ENCODE assay signal across 19 cellular contexts in genomic region chr6:126267621-126268020, GRCh38.
DNase-seq lines count a peak whose midpoint lies in the region; ATAC-seq lines count a peak whose summit lies in the region.
"Had no signal": no experiment of that assay in that cellular context is flagged by ENCODE, and none has a peak within 500 bp of the region (broad histone marks: within the 10 kb centered on the region; RNA-seq: fewer than 3 reads in every experiment).

No MANE protein-coding gene starts in this region.

- H3K36me3 Mint-ChIP-seq in activated CD4-positive, alpha-beta memory T cell treated with anti-CD3 and anti-CD28 coated beads, Interleukin-2, amount 10 ng/mL, durations not matched to agents 7 days and 5 days (ENCODE audit: low read depth) = no peaks in the 10 kb centered on the region

- DNase-seq in NCI-H524 (lab: John Stamatoyannopoulos, UW) (peak; percentile 36 to 87), left kidney (ENCODE audit: low read depth, low spot score) (peak; percentile 57), UCSD-AML1 (lab: John Stamatoyannopoulos, UW; ENCODE audit: unreplicated experiment) (no peak)
- DNase-seq in activated naive CD4-positive, alpha-beta T cell (lab: John Stamatoyannopoulos, UW) = no peak
- no peak for DNase-seq in activated CD4-positive, alpha-beta memory T cell treated with anti-CD3 and anti-CD28 coated beads, Interleukin-2, amount 10 ng/mL, durations not matched to agents 7 days and 5 days
- DNase-seq: activated CD4-positive, alpha-beta T cell treated with anti-CD3 and anti-CD28 coated beads for 36 hours; Calu3; heart left ventricle; KBM-7; kidney glomerular epithelial cell; mucosa of descending colon; NCI-H187 treated with DMSO at 0.1 percent for 48 hours; NCI-H774; ovary; spleen; T-helper 1 cell had no signal

- H3K27me3 Mint-ChIP-seq in activated CD4-positive, alpha-beta memory T cell treated with anti-CD3 and anti-CD28 coated beads, Interleukin-2, amount 10 ng/mL, durations not matched to agents 7 days and 5 days = no peaks in the 10 kb centered on the region
- H3K27me3 Mint-ChIP-seq: activated CD4-positive, alpha-beta T cell treated with anti-CD3 and anti-CD28 coated beads for 36 hours had no signal

- H3K27ac Mint-ChIP-seq in activated CD4-positive, alpha-beta memory T cell treated with anti-CD3 and anti-CD28 coated beads, Interleukin-2, amount 10 ng/mL, durations not matched to agents 7 days and 5 days = no peak overlapping the region
- H3K27ac Mint-ChIP-seq: activated CD4-positive, alpha-beta T cell treated with anti-CD3 and anti-CD28 coated beads for 36 hours had no signal

- no peak overlapping the region for H3K4me3 Mint-ChIP-seq in activated CD4-positive, alpha-beta memory T cell treated with anti-CD3 and anti-CD28 coated beads, Interleukin-2, amount 10 ng/mL, durations not matched to agents 7 days and 5 days
- H3K4me3 Mint-ChIP-seq: activated CD4-positive, alpha-beta T cell treated with anti-CD3 and anti-CD28 coated beads for 36 hours had no signal

- ATAC-seq in GM18519 (IDR thresholded peaks at IDR 0.05; ENCODE audit: low FRiP score, unreplicated experiment) (peak; percentile 3), HG02852 (IDR thresholded peaks at IDR 0.05; ENCODE audit: unreplicated experiment) (peak; percentile 16), HG03280 (IDR thresholded peaks at IDR 0.05; ENCODE audit: unreplicated experiment) (no peak)
- ATAC-seq: activated CD4-positive, alpha-beta T cell treated with anti-CD3 and anti-CD28 coated beads for 36 hours; heart left ventricle had no signal

- H3K4me1 Mint-ChIP-seq in activated CD4-positive, alpha-beta memory T cell treated with anti-CD3 and anti-CD28 coated beads, Interleukin-2, amount 10 ng/mL, durations not matched to agents 7 days and 5 days = no peaks in the 10 kb centered on the region
- H3K4me1 Mint-ChIP-seq: activated CD4-positive, alpha-beta T cell treated with anti-CD3 and anti-CD28 coated beads for 36 hours had no signal

- POLR2A ChIA-PET in activated CD4-positive, alpha-beta memory T cell treated with anti-CD3 and anti-CD28 coated beads, Interleukin-2, amount 10 ng/mL, durations not matched to agents 7 days and 5 days (lab: Charles Lee) = no interaction called here

- CTCF ChIA-PET in activated CD4-positive, alpha-beta memory T cell treated with anti-CD3 and anti-CD28 coated beads, Interleukin-2, amount 10 ng/mL, durations not matched to agents 7 days and 5 days (lab: Charles Lee) = no interaction called here

- no peaks in the 10 kb centered on the region for H3K9me3 Mint-ChIP-seq in activated CD4-positive, alpha-beta memory T cell treated with anti-CD3 and anti-CD28 coated beads, Interleukin-2, amount 10 ng/mL, durations not matched to agents 7 days and 5 days

Comparison
In these comparisons a context has a peak if more than half of its experiments do, and no peak if none do; other contexts are left out.
1. DNase-seq: peak in NCI-H524 (2 of 2) and left kidney (single experiment); none in UCSD-AML1 (single experiment), activated naive CD4-positive, alpha-beta T cell (0 of 4) and activated CD4-positive, alpha-beta memory T cell treated with anti-CD3 and anti-CD28 coated beads, Interleukin-2, amount 10 ng/mL, durations not matched to agents 7 days and 5 days (single experiment).